In genomic region chr11:65110354-65110861, GRCh38 we compare ENCODE assay signal across 8 cellular contexts. TPM values are rescaled to one million over a fixed set of nuclear protein-coding genes. Genes with fewer than 3 reads are reported as not detected.
DNase-seq lines count a peak whose midpoint lies in the region; ATAC-seq and TF ChIP-seq lines count a peak whose summit lies in the region.

No MANE protein-coding gene starts in this region.

- no peak overlapping the region for H3K14ac ChIP-seq in IMR-90 (replicated peaks; ENCODE audit: low read depth, low read length)

- H3K36me3 ChIP-seq in IMR-90 (ENCODE audit: control insufficient read depth, insufficient read depth, low read length) = peaks cover 11% of the 10 kb centered on the region
- peaks cover 56% of the 10 kb centered on the region for H3K36me3 ChIP-seq in NT2/D1 (ENCODE audit: insufficient read depth, insufficient read length, low read length)
- peaks cover 24% of the 10 kb centered on the region for H3K36me3 ChIP-seq in effector memory CD4-positive, alpha-beta T cell (ENCODE audit: control insufficient read depth, insufficient read depth, low read length)

- H2AK5ac ChIP-seq in IMR-90 (ENCODE audit: low read depth, low read length) = no peak overlapping the region

- H4K20me1 ChIP-seq in IMR-90 (ENCODE audit: insufficient read depth, low read length) = peaks cover 11% of the 10 kb centered on the region; the same call in 1 of the 2 replicates

- no peak overlapping the region for H2BK120ac ChIP-seq in IMR-90 (ENCODE audit: low read depth, low read length)

- no peak overlapping the region for H3K56ac ChIP-seq in IMR-90 (ENCODE audit: extremely low read depth, insufficient read depth, low read length)

- no peak overlapping the region; the same call in 1 of the 2 replicates for H3K23ac ChIP-seq in IMR-90 (ENCODE audit: low read depth, low read length)

- in situ Hi-C loops in IMR-90 (cut with MboI; ENCODE audit: low sequenced_read_pairs) = no loop called here

- H3K27ac ChIP-seq in IMR-90 (ENCODE audit: insufficient read depth, low read length) = no peak overlapping the region
- H3K27ac ChIP-seq in effector memory CD4-positive, alpha-beta T cell (ENCODE audit: insufficient read depth, low read length, poor library complexity, severe bottlenecking) = peak overlapping the region; percentile 64

- intact Hi-C loops in IMR-90 (cut with micrococcal nuclease) = loop anchor here (2.0 to 5.0 kb wide), 2 partner anchors 142 to 264 kb away; no protein-coding TSS in a partner anchor

- no peak overlapping the region for H3K4ac ChIP-seq in IMR-90 (ENCODE audit: low read depth, low read length)

- CTCF ChIA-PET in IMR-90 (lab: Yijun Ruan, JAX) = interaction anchor here (0.7 to 3.5 kb wide), 4 partner anchors 8 to 98 kb away, joined by 3 to 15 read pairs (median 4); partner anchors contain the start of gene SNX15

- no peak overlapping the region for H3K18ac ChIP-seq in IMR-90 (ENCODE audit: low read depth, low read length)

- no peak overlapping the region for H4K8ac ChIP-seq in IMR-90 (ENCODE audit: low read depth in 2 of 2, low read length in 2 of 2)

- H2BK15ac ChIP-seq in IMR-90 (ENCODE audit: low read depth, low read length) = no peak overlapping the region

- H4K91ac ChIP-seq in IMR-90 (ENCODE audit: insufficient read depth, low read depth, low read length) = no peak overlapping the region

- peak overlapping the region; percentile 56; the same call in 1 of the 2 replicates for H3K4me2 ChIP-seq in IMR-90 (ENCODE audit: low read depth, low read length)

- no peaks in the 10 kb centered on the region for H3K9me3 ChIP-seq in IMR-90 (ENCODE audit: control insufficient read depth, insufficient read depth, low read length)
- H3K9me3 ChIP-seq in NT2/D1 (ENCODE audit: insufficient read depth, low read length) = no peaks in the 10 kb centered on the region
- no peaks in the 10 kb centered on the region for H3K9me3 ChIP-seq in effector memory CD4-positive, alpha-beta T cell (ENCODE audit: control insufficient read depth, low read length)

- peak; percentile 62 for TF ChIP-seq RAD21 in IMR-90 (IDR thresholded peaks at IDR 0.05; ENCODE audit: low read length)

- dilution Hi-C loops in IMR-90 (cut with HindIII; ENCODE audit: low sequenced_read_pairs, unreplicated experiment) = no loop called here

- H3K4me3 ChIP-seq in IMR-90 (ENCODE audit: insufficient read depth, low read depth, low read length) = no peak overlapping the region
- H3K4me3 ChIP-seq in NT2/D1 (ENCODE audit: insufficient read length, low read depth) = no peak overlapping the region
- no peak overlapping the region for H3K4me3 ChIP-seq in effector memory CD4-positive, alpha-beta T cell (ENCODE audit: insufficient read depth, low read depth, low read length, poor library complexity, severe bottlenecking)

- TF ChIP-seq POLR2A in IMR-90 (IDR thresholded peaks at IDR 0.05; ENCODE audit: low read depth, low read length) = no peak

- WGBS in IMR-90 (ENCODE audit: extremely low coverage in 2 of 2, insufficient read length in 1 of 2), 2 experiments = 20% methylated on average over 9 of the region's 18 CpGs; no CpG with 5 or more reads in 1 of the 2 experiments

- DNase-seq in DMS53 (lab: John Stamatoyannopoulos, UW) (peak; percentile 91), IMR-90 (peak; percentile 74), NT2/D1 (ENCODE audit: low read depth, low spot score) (peak; percentile 79), mesenteric fat pad (ENCODE audit: low spot score) (peak; percentile 94)
- peak; percentile 100 for DNase-seq in activated CD8-positive, alpha-beta memory T cell treated with anti-CD3 and anti-CD28 coated beads for 24 hours
- DNase-seq in effector memory CD4-positive, alpha-beta T cell = peak; percentile 87 to 90 (median 88)
- DNase-seq in stimulated activated CD8-positive, alpha-beta memory T cell treated with anti-CD3 and anti-CD28 coated beads, Interleukin-15, amount 100 ng/mL, for 48 hours (ENCODE audit: low read depth in 2 of 2) = peak; percentile 77 to 84

- no peaks in the 10 kb centered on the region for H3K27me3 ChIP-seq in IMR-90 (ENCODE audit: control insufficient read depth, insufficient read depth, low read length)
- H3K27me3 ChIP-seq in NT2/D1 (ENCODE audit: insufficient read depth, insufficient read length) = no peaks in the 10 kb centered on the region
- H3K27me3 ChIP-seq in effector memory CD4-positive, alpha-beta T cell (replicated peaks; ENCODE audit: control insufficient read depth, insufficient read depth, low read length, poor library complexity, severe bottlenecking) = no peaks in the 10 kb centered on the region

- peak overlapping the region; percentile 85 for H2AFZ ChIP-seq in IMR-90 (replicated peaks; ENCODE audit: low read length, poor library complexity)

- ATAC-seq in IMR-90 (ENCODE audit: low read depth) (peak; percentile 73), HG03460 (IDR thresholded peaks at IDR 0.05; ENCODE audit: unreplicated experiment) (no peak)

- H2BK5ac ChIP-seq in IMR-90 (ENCODE audit: low read depth, low read length, poor library complexity, severe bottlenecking) = no peak overlapping the region

- H3K79me1 ChIP-seq in IMR-90 (ENCODE audit: low read depth in 1 of 2, low read length in 2 of 2) = peaks cover 0 to 24% of the 10 kb centered on the region in 2 experiments; a peak in 3 of 4 replicates

- POLR2A ChIA-PET in IMR-90 (lab: Charles Lee; ENCODE audit: unreplicated experiment) = no interaction called here

- H3K9me1 ChIP-seq in IMR-90 (ENCODE audit: insufficient read depth, low read length) = 0 out of 2 replicates have a peak, but pooled peaks cover 1% of the 10 kb centered on the region

- no TSS peak for BruUV-seq in IMR-90 (replicated peaks; lab: Mats Ljungman, UMichigan)

- peak; percentile 91 for TF ChIP-seq CTCF in IMR-90 (conservative IDR thresholded peaks at IDR 0.05; ENCODE audit: low read depth, low read length)

- no peak overlapping the region for H2BK20ac ChIP-seq in IMR-90 (ENCODE audit: low read depth, low read length)

- H3K9ac ChIP-seq in IMR-90 (ENCODE audit: low read depth, low read length) (no peak overlapping the region), NT2/D1 (ENCODE audit: insufficient read length, low read depth) (peak overlapping the region; percentile 54)

- peak overlapping the region; percentile 82 for H2AK9ac ChIP-seq in IMR-90 (replicated peaks; ENCODE audit: low read depth, low read length, poor library complexity)

- H3K4me1 ChIP-seq in IMR-90 (ENCODE audit: control insufficient read depth, insufficient read depth, low read length) = peaks cover 13% of the 10 kb centered on the region; the same call in 1 of the 2 replicates
- peaks cover 14% of the 10 kb centered on the region for H3K4me1 ChIP-seq in NT2/D1 (ENCODE audit: insufficient read depth, insufficient read length)
- H3K4me1 ChIP-seq in effector memory CD4-positive, alpha-beta T cell (ENCODE audit: control insufficient read depth, insufficient read depth, low read length, poor library complexity, severe bottlenecking) = peaks cover 32% of the 10 kb centered on the region

- no peak overlapping the region for H4K5ac ChIP-seq in IMR-90 (ENCODE audit: low read depth, low read length)

TF ChIP-seq in IMR-90, 13 proteins besides CTCF, POLR2A, EP300 and RAD21:
- TF ChIP-seq USF2 (IDR thresholded peaks at IDR 0.05; ENCODE audit: low read depth, low read length) = no peak
- TF ChIP-seq CEBPB (IDR thresholded peaks at IDR 0.05; ENCODE audit: low read depth, low read length) = peak; percentile 68; the same call in 1 of the 2 replicates
- peak; percentile 69 for TF ChIP-seq SMC3 (IDR thresholded peaks at IDR 0.05; ENCODE audit: low read depth, low read length)
- no peak for TF ChIP-seq ELK1 (IDR thresholded peaks at IDR 0.05; ENCODE audit: borderline replicate concordance, low read depth, low read length)
- no peak for TF ChIP-seq CHD1 (IDR thresholded peaks at IDR 0.05; ENCODE audit: low read depth, low read length)

RNA-seq across cellular contexts. Expression of gene TM7SF2, which starts 1.3 kb away (rescaled TPM):
- total RNA-seq in IMR-90 (2012; rRNA removed) (4.7 and 5.7 TPM in 2 replicates), mesenteric fat pad (22.1 TPM)
- 7.6 and 11.5 TPM in 2 replicates for polyA plus RNA-seq in IMR-90 (2012; rRNA removed)
- polyA plus RNA-seq in IMR-90 (2012; cell fraction: cytosol; rRNA removed) = 12.0 and 19.9 TPM in 2 replicates
- 27.7 and 50.8 TPM in 2 replicates for polyA plus RNA-seq in IMR-90 (2012; cell fraction: nucleus; rRNA removed; ENCODE audit: low replicate concordance)

RNA-seq across cellular contexts. Expression of gene ZNHIT2, which starts 7.1 kb away (rescaled TPM):
- total RNA-seq in IMR-90 (2012; rRNA removed) (3.6 and 3.9 TPM in 2 replicates), mesenteric fat pad (11.5 TPM)
- polyA plus RNA-seq in IMR-90 (2012; rRNA removed) = 5.9 and 7.7 TPM in 2 replicates
- 11.1 and 11.4 TPM in 2 replicates for polyA plus RNA-seq in IMR-90 (2012; cell fraction: cytosol; rRNA removed)
- 2.5 and 10.5 TPM in 2 replicates for polyA plus RNA-seq in IMR-90 (2012; cell fraction: nucleus; rRNA removed; ENCODE audit: low replicate concordance)

RNA-seq across cellular contexts. Expression of gene FAU, which starts 11.5 kb away (rescaled TPM):
- total RNA-seq in IMR-90 (2012; rRNA removed) (189 and 285 TPM in 2 replicates), mesenteric fat pad (617 TPM)
- polyA plus RNA-seq in IMR-90 (2012; rRNA removed) = 652 and 804 TPM in 2 replicates
- 812 and 1,747 TPM in 2 replicates for polyA plus RNA-seq in IMR-90 (2012; cell fraction: cytosol; rRNA removed)
- polyA plus RNA-seq in IMR-90 (2012; cell fraction: nucleus; rRNA removed; ENCODE audit: low replicate concordance) = 249 and 290 TPM in 2 replicates

RNA-seq across cellular contexts. Expression of gene MRPL49, which starts 11.7 kb away (rescaled TPM):
- total RNA-seq in IMR-90 (2012; rRNA removed) (54.2 and 55.2 TPM in 2 replicates), mesenteric fat pad (26.1 TPM)
- 51.5 and 56.8 TPM in 2 replicates for polyA plus RNA-seq in IMR-90 (2012; rRNA removed)
- polyA plus RNA-seq in IMR-90 (2012; cell fraction: cytosol; rRNA removed) = 39.1 and 52.5 TPM in 2 replicates
- polyA plus RNA-seq in IMR-90 (2012; cell fraction: nucleus; rRNA removed; ENCODE audit: low replicate concordance) = 24.5 and 42.4 TPM in 2 replicates

RNA-seq across cellular contexts. Expression of gene VPS51, which starts 14.4 kb away (rescaled TPM):
- total RNA-seq in IMR-90 (2012; rRNA removed) (82.5 and 113 TPM in 2 replicates), mesenteric fat pad (86.6 TPM)
- polyA plus RNA-seq in IMR-90 (2012; rRNA removed) = 56.3 and 71.2 TPM in 2 replicates
- 72.8 and 96.0 TPM in 2 replicates for polyA plus RNA-seq in IMR-90 (2012; cell fraction: cytosol; rRNA removed)
- polyA plus RNA-seq in IMR-90 (2012; cell fraction: nucleus; rRNA removed; ENCODE audit: low replicate concordance) = 76.6 and 194 TPM in 2 replicates
